1 cellular context compared by ENCODE assay signal in the genomic region with DNA sequence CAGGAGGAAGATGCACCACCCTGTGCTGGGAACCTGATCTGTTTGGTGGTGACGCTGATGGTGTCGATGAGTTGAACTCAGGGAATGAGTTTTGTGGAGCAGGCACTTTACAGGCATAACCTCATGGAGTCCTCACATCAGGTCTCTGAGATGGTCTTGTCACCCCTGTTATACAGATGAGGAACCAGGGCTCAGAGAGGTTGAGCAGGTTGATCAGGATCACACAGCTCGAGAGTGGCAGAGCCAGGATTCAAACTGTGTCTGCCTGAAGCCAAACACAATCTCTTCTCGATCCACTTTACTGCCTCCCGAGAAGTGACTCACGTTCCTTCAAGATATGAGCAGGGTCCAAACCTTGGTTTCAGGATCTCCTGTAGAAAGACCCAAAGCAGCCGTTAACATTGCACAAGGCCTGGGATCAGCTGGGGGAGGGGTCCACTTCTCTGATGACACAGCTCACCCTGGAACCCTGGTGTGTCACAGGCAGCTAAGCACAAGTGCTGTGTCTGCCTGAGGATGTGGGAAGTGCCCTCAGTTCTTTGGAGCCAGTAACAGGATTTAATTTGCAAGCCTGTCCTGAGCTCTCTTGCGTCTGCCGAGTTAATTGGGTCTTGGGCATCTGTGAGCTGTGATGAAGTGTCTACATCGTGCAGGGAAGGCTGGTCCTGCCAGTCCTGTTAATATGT.
TF ChIP-seq lines count a peak whose summit lies in the region.

No MANE protein-coding gene starts in this region.

TF ChIP-seq in K562, 482 proteins besides CTCF, POLR2A, EP300 and RAD21:
- TF ChIP-seq ILK (tag; IDR thresholded peaks at IDR 0.05; ENCODE audit: borderline replicate concordance, low read depth), result no peak
- TF ChIP-seq RBM25 (IDR thresholded peaks at IDR 0.05; ENCODE audit: low read depth, low read length, severe bottlenecking), result peak; percentile 34
- peak; percentile 51 for TF ChIP-seq ZFP36 (IDR thresholded peaks at IDR 0.05; ENCODE audit: low read depth, low read length, partially characterized antibody)
TF ChIP-seq in K562: peak in this region for 2.
